In genomic region chr3:112333002-112333385, GRCh38 we compare ENCODE assay signal across 9 cellular contexts. TPM values are rescaled to one million over a fixed set of nuclear protein-coding genes. Genes with fewer than 3 reads are reported as not detected.
DNase-seq lines count a peak whose midpoint lies in the region; ATAC-seq and TF ChIP-seq lines count a peak whose summit lies in the region.
"Had no signal": no experiment of that assay in that cellular context is flagged by ENCODE, and none has a peak within 500 bp of the region (broad histone marks: within the 10 kb centered on the region; RNA-seq: fewer than 3 reads in every experiment).

CD200 (plus strand) TSS chr3:112333156; CDS start chr3:112333213, 57 bp downstream.

- H3K9me3 ChIP-seq in neural progenitor cell (ENCODE audit: low read depth) = no peaks in the 10 kb centered on the region

- ATAC-seq in HG02642 (IDR thresholded peaks at IDR 0.05; ENCODE audit: poor library complexity, unreplicated experiment) (peak; percentile 75), HG02970 (IDR thresholded peaks at IDR 0.05; ENCODE audit: low FRiP score, unreplicated experiment) (no peak)
- ATAC-seq: Panc1 had no signal

- H3K4me1 Mint-ChIP-seq in activated T-helper 2 cell treated with anti-CD3 and anti-CD28 coated beads, Interferon-gamma antibody, Interleukin-2, Interleukin-4, amounts not matched to agents 10 μg/mL and 5 μg/mL and 100 μg/mL, durations not matched to agents 14 hours and 24 hours and 36 hours (ENCODE audit: low read depth) = peaks cover 42% of the 10 kb centered on the region
- peaks cover 30% of the 10 kb centered on the region for H3K4me1 Mint-ChIP-seq in neural progenitor cell

- H3K27me3 ChIP-seq in neural progenitor cell = no peaks in the 10 kb centered on the region

- peaks cover 18% of the 10 kb centered on the region for H3K4me1 ChIP-seq in neural progenitor cell

- H3K9me3 Mint-ChIP-seq in activated T-helper 2 cell treated with anti-CD3 and anti-CD28 coated beads, Interferon-gamma antibody, Interleukin-2, Interleukin-4, amounts not matched to agents 10 μg/mL and 5 μg/mL and 100 μg/mL, durations not matched to agents 14 hours and 24 hours and 36 hours = no peaks in the 10 kb centered on the region
- H3K9me3 Mint-ChIP-seq in neural progenitor cell = peaks cover 2% of the 10 kb centered on the region

- peak within 1 kb of the TSS; percentile 88 for H3K27ac ChIP-seq in neural progenitor cell
- peak within 1 kb of the TSS; percentile 89 for H3K27ac ChIP-seq in substantia nigra (ENCODE audit: low read depth, low read length, poor library complexity, severe bottlenecking)

- peak within 1 kb of the TSS; percentile 90 for H3K4me3 Mint-ChIP-seq in activated T-helper 2 cell treated with anti-CD3 and anti-CD28 coated beads, Interferon-gamma antibody, Interleukin-2, Interleukin-4, amounts not matched to agents 10 μg/mL and 5 μg/mL and 100 μg/mL, durations not matched to agents 14 hours and 24 hours and 36 hours (ENCODE audit: low read depth)
- peak within 1 kb of the TSS; percentile 93 for H3K4me3 Mint-ChIP-seq in neural progenitor cell

- H3F3A ChIP-seq in neural progenitor cell (ENCODE audit: low read depth) = peaks cover 7% of the 10 kb centered on the region

- DNase-seq in EL (peak; percentile 43), NCI-H526 (lab: John Stamatoyannopoulos, UW) (peak; percentile 66 to 79), fibroblast of villous mesenchyme (ENCODE audit: low read depth) (peak; percentile 41), neural progenitor cell (ENCODE audit: low spot score) (peak; percentile 81), substantia nigra (lab: John Stamatoyannopoulos, UW) (peak in 45 of 49 donors; percentile 15 to 86 (median 56))
- peak; percentile 49 for DNase-seq in activated T-helper 2 cell treated with anti-CD3 and anti-CD28 coated beads, Interferon-gamma antibody, Interleukin-2, Interleukin-4, amounts not matched to agents 10 μg/mL and 5 μg/mL and 100 μg/mL, durations not matched to agents 14 hours and 24 hours and 36 hours (ENCODE audit: low spot score)

- peaks cover 13% of the 10 kb centered on the region for H4K20me1 ChIP-seq in neural progenitor cell (ENCODE audit: low read depth)

- H3K4me2 ChIP-seq in neural progenitor cell = peak within 1 kb of the TSS; percentile 99

- H2AFZ ChIP-seq in neural progenitor cell (replicated peaks) = peak within 1 kb of the TSS; percentile 91

- H3K27me3 Mint-ChIP-seq in activated T-helper 2 cell treated with anti-CD3 and anti-CD28 coated beads, Interferon-gamma antibody, Interleukin-2, Interleukin-4, amounts not matched to agents 10 μg/mL and 5 μg/mL and 100 μg/mL, durations not matched to agents 14 hours and 24 hours and 36 hours (ENCODE audit: low read depth) = no peaks in the 10 kb centered on the region
- peaks cover 2% of the 10 kb centered on the region for H3K27me3 Mint-ChIP-seq in neural progenitor cell (ENCODE audit: insufficient read depth, low read depth)

- peak; percentile 2 for TF ChIP-seq CTCF in fibroblast of villous mesenchyme (IDR thresholded peaks at IDR 0.05; ENCODE audit: insufficient read depth, low read depth, low read length)
- TF ChIP-seq CTCF in neural progenitor cell (IDR thresholded peaks at IDR 0.05) = peak; percentile 16

- H3K27ac Mint-ChIP-seq in activated T-helper 2 cell treated with anti-CD3 and anti-CD28 coated beads, Interferon-gamma antibody, Interleukin-2, Interleukin-4, amounts not matched to agents 10 μg/mL and 5 μg/mL and 100 μg/mL, durations not matched to agents 14 hours and 24 hours and 36 hours = peak within 1 kb of the TSS; percentile 85
- peak within 1 kb of the TSS; percentile 96 for H3K27ac Mint-ChIP-seq in neural progenitor cell

- H3K36me3 Mint-ChIP-seq in activated T-helper 2 cell treated with anti-CD3 and anti-CD28 coated beads, Interferon-gamma antibody, Interleukin-2, Interleukin-4, amounts not matched to agents 10 μg/mL and 5 μg/mL and 100 μg/mL, durations not matched to agents 14 hours and 24 hours and 36 hours (ENCODE audit: low read depth) = peaks cover 38% of the 10 kb centered on the region
- peaks cover 22% of the 10 kb centered on the region for H3K36me3 Mint-ChIP-seq in neural progenitor cell

- H3K79me2 ChIP-seq in neural progenitor cell (ENCODE audit: low read depth) = peaks cover 57% of the 10 kb centered on the region

- H3K36me3 ChIP-seq in neural progenitor cell = no peaks in the 10 kb centered on the region

- intact Hi-C loops in activated T-helper 2 cell treated with anti-CD3 and anti-CD28 coated beads, Interferon-gamma antibody, Interleukin-2, Interleukin-4, amounts not matched to agents 10 μg/mL and 5 μg/mL and 100 μg/mL, durations not matched to agents 14 hours and 24 hours and 36 hours (cut with micrococcal nuclease) = no loop called here

- peak within 1 kb of the TSS; percentile 75 for H3K9ac ChIP-seq in neural progenitor cell

- H3K4me3 ChIP-seq in fibroblast of villous mesenchyme (ENCODE audit: low read depth, low read length) = peak within 1 kb of the TSS; percentile 63
- H3K4me3 ChIP-seq in neural progenitor cell = peak within 1 kb of the TSS; percentile 92

RNA-seq across cellular contexts. Expression of gene CD200, which starts in this region (rescaled TPM):
- total RNA-seq in activated T-helper 2 cell treated with anti-CD3 and anti-CD28 coated beads, Interferon-gamma antibody, Interleukin-2, Interleukin-4, amounts not matched to agents 10 μg/mL and 5 μg/mL and 100 μg/mL, durations not matched to agents 14 hours and 24 hours and 36 hours = 60.3 and 63.3 TPM in 2 replicates
- total RNA-seq in fibroblast of villous mesenchyme = 1.3 TPM in 2 replicates
- 41.5 and 48.4 TPM in 2 replicates for total RNA-seq in neural progenitor cell (ENCODE audit: low replicate concordance)

Comparison
In these comparisons a context has a peak if more than half of its experiments do, and no peak if none do; other contexts are left out.
1. RNA of gene CD200 (total RNA-seq): 60.3 to 63.3 TPM in activated T-helper 2 cell treated with anti-CD3 and anti-CD28 coated beads, Interferon-gamma antibody, Interleukin-2, Interleukin-4, amounts not matched to agents 10 μg/mL and 5 μg/mL and 100 μg/mL, durations not matched to agents 14 hours and 24 hours and 36 hours and 41.5 to 48.4 TPM in neural progenitor cell; 1.3 TPM in fibroblast of villous mesenchyme; every median in the first group is over 10 times any median in the second.
2. Peak in every context shown above with its lines, with median percentiles within 50 percentile points of each other: DNase-seq.